ENCODE assay signal across 8 cellular contexts in the genomic region with DNA sequence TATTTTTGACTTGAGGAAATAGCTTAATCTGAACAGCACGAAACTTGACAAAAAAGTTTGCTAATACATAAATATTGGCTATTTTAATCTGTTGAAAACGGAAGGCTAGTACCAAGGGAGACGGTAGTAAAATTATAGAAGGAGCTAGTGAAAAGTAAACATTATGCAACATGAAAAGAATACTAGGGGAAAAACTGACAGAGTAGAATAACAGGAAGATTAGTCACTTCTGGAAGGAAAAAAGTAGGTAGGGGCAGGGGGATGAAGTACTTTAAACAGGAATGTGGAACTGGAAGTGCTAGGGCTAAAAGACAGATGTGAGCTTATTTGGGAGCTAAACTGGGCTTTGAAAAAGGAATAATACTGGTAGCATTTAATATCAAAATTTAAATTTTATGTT.
A peak's percentile ranks its signal among the peaks of the same experiment; 100 is the strongest.
DNase-seq lines count a peak whose midpoint lies in the region; ATAC-seq and TF ChIP-seq lines count a peak whose summit lies in the region.

No MANE protein-coding gene starts in this region.

- peaks cover 88% of the 10 kb centered on the region for H3K79me2 ChIP-seq in fibroblast of lung (ENCODE audit: control insufficient read depth, insufficient read depth, low read length)

- H3K4me3 ChIP-seq in fibroblast of lung (replicated peaks in 1 of 4; ENCODE audit: control extremely low read depth in 1 of 4, insufficient read depth in 1 of 4, low read depth in 3 of 4, low read length in 4 of 4) (no peak overlapping the region), retinal pigment epithelial cell (ENCODE audit: low read length) (no peak overlapping the region)

- DNase-seq in GM04503 (ENCODE audit: low read depth) (peak; percentile 63), SIG-M5 treated with dmso at 0.1 percent for 504 hours (lab: John Stamatoyannopoulos, UW; ENCODE audit: unreplicated experiment) (peak; percentile 97), fibroblast of lung (ENCODE audit: low read depth in 2 of 2) (peak; percentile 85 to 90), retinal pigment epithelial cell (ENCODE audit: low read depth) (peak; percentile 42), NCI-H1105 (lab: John Stamatoyannopoulos, UW) (no peak), NCI-H187 treated with DMSO at 0.1 percent for 48 hours (lab: John Stamatoyannopoulos, UW) (no peak)
- no peak for DNase-seq in effector CD8-positive, alpha-beta T cell (lab: John Stamatoyannopoulos, UW)

- ATAC-seq in GM18868 (IDR thresholded peaks at IDR 0.05; ENCODE audit: unreplicated experiment), result no peak

- no peaks in the 10 kb centered on the region for H3K27me3 ChIP-seq in fibroblast of lung (ENCODE audit: control insufficient read depth, insufficient read depth, low read length)

- no peaks in the 10 kb centered on the region for H3K36me3 ChIP-seq in fibroblast of lung (ENCODE audit: control insufficient read depth, insufficient read depth, low read length)

- H3K4me2 ChIP-seq in fibroblast of lung (ENCODE audit: extremely low read depth, insufficient read depth, low read length), result peak overlapping the region; percentile 61

- H2AFZ ChIP-seq in fibroblast of lung (ENCODE audit: low read length), result no peak overlapping the region

- H3K27ac ChIP-seq in fibroblast of lung (ENCODE audit: insufficient read depth, low read length), result peak overlapping the region; percentile 46

- no peaks in the 10 kb centered on the region for H3K9me3 ChIP-seq in fibroblast of lung (ENCODE audit: control insufficient read depth, insufficient read depth, low read depth, low read length)

- H4K20me1 ChIP-seq in fibroblast of lung (ENCODE audit: control insufficient read depth, extremely low read depth, insufficient read depth, low read length), result no peaks in the 10 kb centered on the region

- H3K4me1 ChIP-seq in fibroblast of lung (ENCODE audit: control insufficient read depth, extremely low read depth, insufficient read depth, low read length), result peaks cover 7% of the 10 kb centered on the region

- H3K9ac ChIP-seq in fibroblast of lung (ENCODE audit: insufficient read depth, low read length), result no peak overlapping the region

- TF ChIP-seq CTCF in fibroblast of lung (conservative IDR thresholded peaks at IDR 0.05 in 1 of 2, IDR thresholded peaks at IDR 0.05 in 1 of 2; ENCODE audit: low read depth in 1 of 2, low read length in 2 of 2) (no peak), retinal pigment epithelial cell (conservative IDR thresholded peaks at IDR 0.05; ENCODE audit: low read depth, low read length) (no peak)

Comparison
In these comparisons a context has a peak if more than half of its experiments do, and no peak if none do; other contexts are left out.
1. DNase-seq: peak in GM04503 (single experiment), SIG-M5 treated with dmso at 0.1 percent for 504 hours (single experiment), fibroblast of lung (2 of 2) and retinal pigment epithelial cell (single experiment); none in effector CD8-positive, alpha-beta T cell (single experiment), NCI-H1105 (single experiment) and NCI-H187 treated with DMSO at 0.1 percent for 48 hours (single experiment).